Comparison of ENCODE assay signal across 19 cellular contexts in the genomic region with DNA sequence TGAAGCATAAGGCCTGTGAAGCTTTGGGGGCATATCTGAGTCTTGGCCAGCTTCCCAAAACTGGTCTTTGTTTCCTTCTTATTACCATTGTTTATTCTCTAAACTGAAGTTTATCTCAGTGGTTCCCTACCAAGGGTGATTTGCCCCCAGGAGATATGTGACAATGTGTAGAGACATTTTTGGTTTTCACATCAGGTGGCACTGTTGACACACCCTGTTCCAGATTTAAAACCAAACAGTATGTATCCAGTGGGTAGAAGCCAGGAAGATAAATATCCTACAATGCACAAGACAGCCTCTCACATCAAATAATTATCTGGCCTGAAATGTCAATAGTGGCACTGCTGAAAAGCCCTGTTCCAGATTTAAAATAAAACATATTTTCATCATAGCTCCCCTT. TPM values are rescaled to one million over a fixed set of nuclear protein-coding genes. Genes with fewer than 3 reads are reported as not detected.
A peak's percentile ranks its signal among the peaks of the same experiment; 100 is the strongest.
DNase-seq lines count a peak whose midpoint lies in the region; TF ChIP-seq lines count a peak whose summit lies in the region.
"Had no signal": no experiment of that assay in that cellular context is flagged by ENCODE, and none has a peak within 500 bp of the region (broad histone marks: within the 10 kb centered on the region; RNA-seq: fewer than 3 reads in every experiment).

No MANE protein-coding gene starts in this region.

- no peaks in the 10 kb centered on the region for H3K36me3 Mint-ChIP-seq in endodermal cell (ENCODE audit: low read depth)

- DNase-seq in mammary epithelial cell: no peak
- DNase-seq in breast epithelium (ENCODE audit: low spot score in 2 of 2): no peak
- DNase-seq in NCI-H345 (lab: John Stamatoyannopoulos, UW): peak; percentile 82
- DNase-seq in endodermal cell: no peak
- DNase-seq in NOMO-1 treated with DMSO at 0.1 percent for 48 hours (lab: John Stamatoyannopoulos, UW; ENCODE audit: unreplicated experiment): no peak
- no peak for DNase-seq in DMS114 treated with DMSO at 0.1 percent for 48 hours (lab: John Stamatoyannopoulos, UW; ENCODE audit: unreplicated experiment)
- DNase-seq in cortex of kidney (lab: John Stamatoyannopoulos, UW): no peak
- DNase-seq: AML-193, Caco-2, DND-41, GDM1, GM23248, NCI-H2029 treated with DMSO at 0.1 percent for 48 hours, NCI-H524 treated with DMSO at 0.1 percent for 48 hours, PC-9, SJCRH30, T-helper 2 cell had no signal

- no TSS peak for BruUV-seq in mammary epithelial cell (replicated peaks; lab: Mats Ljungman, UMichigan)

- H3K4me3 Mint-ChIP-seq in endodermal cell: no peak overlapping the region

- no peaks in the 10 kb centered on the region for H3K4me1 ChIP-seq in mammary epithelial cell (ENCODE audit: insufficient read depth, low read length)
- no peaks in the 10 kb centered on the region for H3K4me1 ChIP-seq in breast epithelium
- no peaks in the 10 kb centered on the region for H3K4me1 ChIP-seq in endodermal cell (ENCODE audit: control insufficient read depth, insufficient read depth, low read length)
- H3K4me1 ChIP-seq: Caco-2, SJCRH30 had no signal

- H3K4me1 Mint-ChIP-seq in endodermal cell: peaks cover 6% of the 10 kb centered on the region

- H3K27ac ChIP-seq in mammary epithelial cell (ENCODE audit: insufficient read depth, low read depth, low read length) (no peak overlapping the region), breast epithelium (no peak overlapping the region), endodermal cell (ENCODE audit: low read depth, low read length) (no peak overlapping the region)
- H3K27ac ChIP-seq: GM23248, KMS-11, PC-9, SJCRH30 had no signal

- TF ChIP-seq POLR2A in breast epithelium (IDR thresholded peaks at IDR 0.05): no peak

- CTCF ChIA-PET in mammary epithelial cell (lab: Charles Lee; ENCODE audit: low non-redundant PET): interaction anchor here (0.7 kb wide), 1 partner anchor 347 kb away, joined by 4 read pairs; no protein-coding TSS in a partner anchor

- H3K36me3 ChIP-seq in mammary epithelial cell (ENCODE audit: insufficient read depth, low read length): no peaks in the 10 kb centered on the region
- H3K36me3 ChIP-seq in breast epithelium: no peaks in the 10 kb centered on the region
- H3K36me3 ChIP-seq in endodermal cell (ENCODE audit: control insufficient read depth, insufficient read depth, low read length): no peaks in the 10 kb centered on the region
- H3K36me3 ChIP-seq: SJCRH30 had no signal

- H3K27me3 ChIP-seq in mammary epithelial cell (ENCODE audit: insufficient read depth, low read length) (no peaks in the 10 kb centered on the region), breast epithelium (no peaks in the 10 kb centered on the region), endodermal cell (ENCODE audit: control insufficient read depth, insufficient read depth, low read length, poor library complexity, severe bottlenecking) (no peaks in the 10 kb centered on the region)
- H3K27me3 ChIP-seq: SJCRH30 had no signal

- peaks cover 2% of the 10 kb centered on the region for H3K9me3 Mint-ChIP-seq in endodermal cell

- no peaks in the 10 kb centered on the region for H3K9me3 ChIP-seq in mammary epithelial cell (replicated peaks; ENCODE audit: insufficient read depth, low read length)
- H3K9me3 ChIP-seq in breast epithelium: no peaks in the 10 kb centered on the region
- H3K9me3 ChIP-seq in endodermal cell (ENCODE audit: control insufficient read depth, low read length): no peaks in the 10 kb centered on the region
- H3K9me3 ChIP-seq: Caco-2, SJCRH30 had no signal

- H3K4me3 ChIP-seq in mammary epithelial cell (replicated peaks in 1 of 3; ENCODE audit: insufficient read depth in 1 of 3, low read depth in 2 of 3, low read length in 3 of 3) (no peak overlapping the region), breast epithelium (no peak overlapping the region), endodermal cell (ENCODE audit: low read length) (no peak overlapping the region)
- H3K4me3 ChIP-seq: GM23248, PC-9, SJCRH30 had no signal

- TF ChIP-seq RAD21 in Ishikawa (IDR thresholded peaks at IDR 0.05; ENCODE audit: low read depth): peak; percentile 21; the same call in 1 of the 2 replicates

- in situ Hi-C loops in mammary epithelial cell (cut with MboI; ENCODE audit: low sequenced_read_pairs in 2 of 2): no loop called here

- peaks cover 4% of the 10 kb centered on the region for H3K79me2 ChIP-seq in mammary epithelial cell (ENCODE audit: insufficient read depth, low read length)

- no peak overlapping the region for H3K9ac ChIP-seq in mammary epithelial cell (ENCODE audit: insufficient read depth, low read length)
- H3K9ac ChIP-seq in endodermal cell (ENCODE audit: extremely low read depth, low read length, poor library complexity, severe bottlenecking): no peak overlapping the region
- H3K9ac ChIP-seq: GM23248, KMS-11 had no signal

- peak overlapping the region; percentile 11 for H3K27ac Mint-ChIP-seq in endodermal cell

- TF ChIP-seq CTCF in mammary epithelial cell (conservative IDR thresholded peaks at IDR 0.05 in 1 of 2, IDR thresholded peaks at IDR 0.05 in 1 of 2; ENCODE audit: extremely low read depth in 1 of 2, insufficient read depth in 1 of 2, low read depth in 1 of 2, low read length in 2 of 2) (no peak), breast epithelium (IDR thresholded peaks at IDR 0.05) (no peak), endodermal cell (conservative IDR thresholded peaks at IDR 0.05) (no peak)

- dilution Hi-C loops in mammary epithelial cell (cut with HindIII; ENCODE audit: low sequenced_read_pairs): no loop called here

- peak overlapping the region; percentile 26 for H2AFZ ChIP-seq in mammary epithelial cell (ENCODE audit: low read depth, low read length)
- H2AFZ ChIP-seq: GM23248, PC-9 had no signal

- H4K20me1 ChIP-seq in mammary epithelial cell (ENCODE audit: insufficient read depth, low read length): no peaks in the 10 kb centered on the region

- intact Hi-C loops in mammary epithelial cell (cut with micrococcal nuclease): no loop called here
- intact Hi-C loops in breast epithelium (cut with DNase I; ENCODE audit: low total_unique reads): no loop called here

- no peak for TF ChIP-seq EP300 in Ishikawa (IDR thresholded peaks at IDR 0.05; ENCODE audit: borderline replicate concordance)

- no peak overlapping the region for H3K4me2 ChIP-seq in mammary epithelial cell (ENCODE audit: insufficient read depth, low read depth, low read length)
- H3K4me2 ChIP-seq: KMS-11, PC-9 had no signal

- H3K27me3 Mint-ChIP-seq in endodermal cell (ENCODE audit: insufficient read depth): no peaks in the 10 kb centered on the region

TF ChIP-seq in Ishikawa, 13 proteins besides CTCF, POLR2A, EP300 and RAD21:
- TF ChIP-seq TCF12 (IDR thresholded peaks at IDR 0.05; ENCODE audit: low read depth) (no peak), CEBPB (IDR thresholded peaks at IDR 0.05) (no peak)

RNA-seq across cellular contexts. Expression of a gene that starts 22.1 kb away (rescaled TPM):
- total RNA-seq in mammary epithelial cell (10 to 100 TPM in 1 of 2 donors, 1 to 10 TPM in 1; 7.1 to 13.5 TPM), breast epithelium (1 to 10 TPM; 2.2 to 2.9 (median 2.9) TPM), endodermal cell (1 to 10 TPM in 1 of 2 donors, under 1 TPM in 1; 0.99 to 1.0 TPM)
- 2.6 TPM for polyA plus RNA-seq in mammary epithelial cell
- 6.0 TPM for polyA minus RNA-seq in mammary epithelial cell
- polyA plus RNA-seq in endodermal cell (2013, experiment 1 of 2): 0.53 TPM
- polyA plus RNA-seq in endodermal cell (2013, experiment 2 of 2): 0.54 TPM

RNA-seq across cellular contexts. Expression of a gene that starts 60.0 kb away (rescaled TPM):
- total RNA-seq in mammary epithelial cell: not detected
- not detected for polyA plus RNA-seq in mammary epithelial cell
- not detected for polyA minus RNA-seq in mammary epithelial cell
- total RNA-seq in breast epithelium: 10 to 100 TPM in 1 of 3 donors, under 1 TPM in 1, not detected in 1; 0.64 to 10.2 TPM
- total RNA-seq in endodermal cell: 1 to 10 TPM; 2.6 to 3.4 TPM
- 31.4 TPM for polyA plus RNA-seq in endodermal cell (2013, experiment 1 of 2)
- polyA plus RNA-seq in endodermal cell (2013, experiment 2 of 2): 22.9 TPM
- total RNA-seq: Caco-2, GM23248, PC-9, SJCRH30 had no signal
- polyA plus RNA-seq: GM23248 had no signal
